8 cellular contexts compared by ENCODE assay signal in the genomic region with DNA sequence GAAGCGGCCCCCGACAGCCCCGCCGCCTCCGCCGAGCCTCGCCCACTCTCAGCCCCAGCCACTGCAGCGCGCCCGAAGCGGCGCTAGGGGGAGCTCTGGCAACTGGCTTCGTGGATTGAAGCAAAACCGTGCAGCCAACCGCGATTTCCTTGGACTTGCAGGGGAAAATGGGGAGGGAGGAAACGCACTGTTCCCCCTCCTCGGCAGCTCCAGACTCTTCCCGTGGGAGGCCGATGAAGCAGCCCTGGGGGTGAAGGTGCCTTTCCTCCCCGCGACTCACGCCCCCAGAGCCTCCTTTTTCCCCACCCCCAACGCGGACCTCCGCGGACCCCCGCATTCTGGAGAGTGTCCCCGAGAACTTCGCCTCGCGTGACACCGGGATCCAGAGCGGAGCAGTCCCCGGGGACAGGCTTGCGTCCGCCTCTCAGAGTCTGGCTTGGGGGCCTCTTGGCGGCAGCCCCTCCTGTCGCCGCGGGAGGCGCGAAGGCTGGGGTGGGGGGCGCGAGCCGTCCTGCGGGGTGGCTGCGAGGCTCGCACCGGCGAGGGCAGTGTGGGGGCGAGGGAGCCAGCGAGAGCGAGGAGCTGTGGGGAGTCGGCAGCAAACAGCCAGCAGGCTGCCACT. TPM values are rescaled to one million over a fixed set of nuclear protein-coding genes. Genes with fewer than 3 reads are reported as not detected.
DNase-seq lines count a peak whose midpoint lies in the region; ATAC-seq and TF ChIP-seq lines count a peak whose summit lies in the region.

No MANE protein-coding gene starts in this region.

- peak overlapping the region; percentile 63 for H3K27ac ChIP-seq in mammary epithelial cell (ENCODE audit: insufficient read depth, low read depth, low read length)
- H3K27ac ChIP-seq in skin epidermis: peak overlapping the region; percentile 88 to 100 (median 96)

- H3K27me3 ChIP-seq in mammary epithelial cell (ENCODE audit: insufficient read depth, low read length): no peaks in the 10 kb centered on the region

- H3K36me3 ChIP-seq in mammary epithelial cell (ENCODE audit: insufficient read depth, low read length): no peaks in the 10 kb centered on the region

- TF ChIP-seq CTCF in WI38 (IDR thresholded peaks at IDR 0.05; ENCODE audit: low read depth, low read length) (peak; percentile 98), mammary epithelial cell (conservative IDR thresholded peaks at IDR 0.05 in 1 of 2, IDR thresholded peaks at IDR 0.05 in 1 of 2; ENCODE audit: extremely low read depth in 1 of 2, insufficient read depth in 1 of 2, low read depth in 1 of 2, low read length in 2 of 2) (peak; percentile 96 to 99)

- CTCF ChIA-PET in mammary epithelial cell (lab: Charles Lee; ENCODE audit: low non-redundant PET): interaction anchor here (0.6 to 1.3 kb wide), 4 partner anchors 13 to 432 kb away, joined by 3 to 24 read pairs (median 6); no protein-coding TSS in a partner anchor

- H3K4me1 ChIP-seq in mammary epithelial cell (ENCODE audit: insufficient read depth, low read length): peaks cover 36% of the 10 kb centered on the region

- peak overlapping the region in 3 of 6 donors; percentile 58 to 72 (median 64) for H3K27ac Mint-ChIP-seq in immature natural killer cell

- no peak for TF ChIP-seq POLR2A in GM18505 (IDR thresholded peaks at IDR 0.05; ENCODE audit: borderline replicate concordance, extremely low read depth, insufficient read depth, insufficient read length)

- H3K4me3 ChIP-seq in WI38 (ENCODE audit: low read depth, low read length): peak overlapping the region; percentile 90
- peak overlapping the region; percentile 89 to 97 (median 97) for H3K4me3 ChIP-seq in mammary epithelial cell (replicated peaks in 1 of 3; ENCODE audit: insufficient read depth in 1 of 3, low read depth in 2 of 3, low read length in 3 of 3)
- peak overlapping the region; percentile 64 to 92 (median 74) for H3K4me3 ChIP-seq in skin epidermis

- peak overlapping the region; percentile 49 for H3K9ac ChIP-seq in mammary epithelial cell (ENCODE audit: insufficient read depth, low read length)

- peaks cover 14 to 17% of the 10 kb centered on the region in 2 donors for H3K4me1 Mint-ChIP-seq in immature natural killer cell

- peaks cover 2 to 9% (median 4%) of the 10 kb centered on the region in 3 donors for H3K27me3 Mint-ChIP-seq in immature natural killer cell (ENCODE audit: low read depth in 3 of 3)

- H3K9me3 ChIP-seq in mammary epithelial cell (replicated peaks; ENCODE audit: insufficient read depth, low read length): no peaks in the 10 kb centered on the region

- DNase-seq in NCI-H1436 (lab: John Stamatoyannopoulos, UW): peak; percentile 71
- no peak for DNase-seq in NCI-H1436 treated with DMSO at 0.1 percent for 48 hours (lab: John Stamatoyannopoulos, UW)
- DNase-seq in NCI-H2171 (lab: John Stamatoyannopoulos, UW): peak; percentile 93
- DNase-seq in mammary epithelial cell: peak; percentile 74
- peak; percentile 73 to 76 (median 73) for DNase-seq in immature natural killer cell

- peak overlapping the region; percentile 94 for H3K4me2 ChIP-seq in mammary epithelial cell (ENCODE audit: insufficient read depth, low read depth, low read length)

- H4K20me1 ChIP-seq in mammary epithelial cell (ENCODE audit: insufficient read depth, low read length): peaks cover 3% of the 10 kb centered on the region

- H2AFZ ChIP-seq in mammary epithelial cell (ENCODE audit: low read depth, low read length): peak overlapping the region; percentile 81

- dilution Hi-C loops in mammary epithelial cell (cut with HindIII; ENCODE audit: low sequenced_read_pairs): loop anchor here (5.0 kb wide), 2 partner anchors 42 to 53 kb away; no protein-coding TSS in a partner anchor

- no peaks in the 10 kb centered on the region for H3K9me3 Mint-ChIP-seq in immature natural killer cell

- peaks cover 21% of the 10 kb centered on the region for H3K79me2 ChIP-seq in mammary epithelial cell (ENCODE audit: insufficient read depth, low read length)

- in situ Hi-C loops in mammary epithelial cell (cut with MboI; ENCODE audit: low sequenced_read_pairs in 2 of 2): loop anchor here in 1 of 2 donors (10.0 kb wide), 1 partner anchor 441 kb away; no protein-coding TSS in a partner anchor

- H3K4me3 Mint-ChIP-seq in immature natural killer cell: peak overlapping the region; percentile 77 to 90 (median 85)

- intact Hi-C loops in mammary epithelial cell (cut with micrococcal nuclease): loop anchor here (1.0 to 2.0 kb wide), 5 partner anchors 35 to 436 kb away; no protein-coding TSS in a partner anchor

- no peak for ATAC-seq in GM18505 (IDR thresholded peaks at IDR 0.05; ENCODE audit: unreplicated experiment)

- H3K36me3 Mint-ChIP-seq in immature natural killer cell: no peaks in the 10 kb centered on the region

- WGBS in mammary epithelial cell (ENCODE audit: low coverage, missing lambda C conversion rate): 2% methylated on average over 17 of the region's 55 CpGs

- no TSS peak for BruUV-seq in mammary epithelial cell (replicated peaks; lab: Mats Ljungman, UMichigan)

RNA-seq across cellular contexts. Expression of a gene that starts 3.8 kb away (rescaled TPM):
- 10 to 100 TPM; 13.5 to 34.2 TPM for total RNA-seq in mammary epithelial cell
- 7.0 TPM for polyA plus RNA-seq in mammary epithelial cell
- polyA minus RNA-seq in mammary epithelial cell: 1.4 TPM
- polyA plus RNA-seq in immature natural killer cell: 1 to 10 TPM in 1 of 3 donors, under 1 TPM in 2; 0.15 to 1.1 (median 0.16) TPM
